In the genomic region with DNA sequence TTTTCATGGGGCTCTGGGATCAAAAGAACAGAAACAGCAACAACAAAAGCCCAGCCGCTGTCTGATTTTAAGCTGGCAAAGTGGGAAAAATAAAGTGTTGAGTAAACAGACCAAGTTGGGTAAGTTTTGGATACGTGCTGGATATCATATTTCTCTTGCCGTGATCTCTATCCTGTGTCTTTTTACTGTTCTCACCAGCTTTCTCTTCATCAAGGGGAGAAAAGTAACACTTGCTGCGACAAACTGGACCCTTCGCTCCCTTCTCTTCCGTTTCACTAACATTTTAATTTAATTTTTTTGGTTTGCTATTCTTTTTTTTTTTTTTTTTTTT, we compare ENCODE assay signal across 8 cellular contexts. TPM values are rescaled to one million over a fixed set of nuclear protein-coding genes. Genes with fewer than 3 reads are reported as not detected.
A peak's percentile ranks its signal among the peaks of the same experiment; 100 is the strongest.
DNase-seq lines count a peak whose midpoint lies in the region; TF ChIP-seq lines count a peak whose summit lies in the region.

No MANE protein-coding gene starts in this region.

- WGBS in prostate gland, result under 1% methylated on average over 6 of the region's 6 CpGs

- intact Hi-C loops in prostate gland (cut with DNase I), result loop anchor here (10.0 kb wide), 1 partner anchor 212 kb away; a partner anchor contains a TSS

- TF ChIP-seq POLR2A in prostate gland (IDR thresholded peaks at IDR 0.05), result no peak

- H3K4me1 ChIP-seq in SJSA1 (replicated peaks) (peaks cover 29% of the 10 kb centered on the region), prostate gland (replicated peaks) (no peaks in the 10 kb centered on the region)

- DNase-seq in GM12864 (ENCODE audit: low read depth) (no peak), SJSA1 (ENCODE audit: low read depth in 1 of 2, low spot score in 2 of 2) (no peak), fibroblast of pulmonary artery (ENCODE audit: low read depth) (no peak), prostate gland (ENCODE audit: low spot score) (no peak), SIG-M5 (lab: John Stamatoyannopoulos, UW) (no peak), SHP77 treated with DMSO at 0.1 percent for 48 hours (lab: John Stamatoyannopoulos, UW) (no peak), NCI-H774 (lab: John Stamatoyannopoulos, UW) (no peak)
- no peak for DNase-seq in stimulated activated CD4-positive, alpha-beta T cell treated with anti-CD3 and anti-CD28 coated beads, Interleukin-4, amount 100 ng/mL, for 1 hour

- H3K27me3 ChIP-seq in SJSA1 (replicated peaks) (no peaks in the 10 kb centered on the region), prostate gland (replicated peaks; ENCODE audit: insufficient read depth) (no peaks in the 10 kb centered on the region)

- H3K4me3 ChIP-seq in GM12864 (ENCODE audit: low read depth, low read length), result peak overlapping the region; percentile 69
- peak overlapping the region; percentile 45 for H3K4me3 ChIP-seq in SJSA1
- peak overlapping the region; percentile 62 for H3K4me3 ChIP-seq in fibroblast of pulmonary artery (replicated peaks; ENCODE audit: low read depth, low read length)
- peak overlapping the region; percentile 36 to 42 for H3K4me3 ChIP-seq in prostate gland

- TF ChIP-seq CTCF in GM12864 (IDR thresholded peaks at IDR 0.05; ENCODE audit: low read depth, low read length, missing control alignments) (no peak), fibroblast of pulmonary artery (IDR thresholded peaks at IDR 0.05; ENCODE audit: low read length, missing control alignments) (no peak), prostate gland (IDR thresholded peaks at IDR 0.05) (no peak)

- H3K27ac ChIP-seq in SJSA1 (peak overlapping the region; percentile 59), prostate gland (peak overlapping the region; percentile 45 to 74)

- no peaks in the 10 kb centered on the region for H3K9me3 ChIP-seq in SJSA1 (replicated peaks)
- no peaks in the 10 kb centered on the region for H3K9me3 ChIP-seq in prostate gland

- H3K36me3 ChIP-seq in SJSA1 (no peaks in the 10 kb centered on the region), prostate gland (no peaks in the 10 kb centered on the region)

RNA-seq across cellular contexts. Expression of a gene that starts 0.4 kb away (rescaled TPM):
- total RNA-seq in SJSA1 (2014; rRNA removed; shearing (Covaris generic)), result 20.6 and 48.5 TPM in 2 replicates
- 10 to 100 TPM in 1 of 2 donors, 1 to 10 TPM in 1; 6.3 to 11.8 TPM for total RNA-seq in prostate gland
